15 cellular contexts compared by ENCODE assay signal in the genomic region with DNA sequence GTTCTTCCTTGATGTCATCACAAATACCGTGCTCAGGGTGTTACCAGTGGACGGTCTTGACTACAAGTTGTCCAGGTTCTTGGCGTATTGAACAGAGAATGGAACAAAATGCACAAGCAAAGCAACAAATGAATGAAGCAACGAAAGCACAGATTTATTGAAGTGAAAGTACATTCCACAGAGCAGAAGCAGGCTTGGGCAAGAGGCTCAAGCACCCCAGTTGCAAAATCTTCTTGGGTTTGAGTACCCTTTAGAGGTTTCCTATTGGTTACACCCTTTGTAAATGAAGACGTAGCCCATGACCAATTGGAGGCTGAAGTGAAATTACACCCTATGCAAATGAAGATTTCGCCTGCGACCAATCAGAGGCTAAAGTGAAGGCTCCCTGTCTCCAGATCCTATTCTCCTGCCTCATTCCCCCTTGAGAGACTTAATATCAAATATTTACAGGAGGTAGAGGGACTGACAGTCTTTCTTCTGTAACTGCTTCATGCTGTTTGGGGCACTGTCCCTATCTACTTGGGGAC. TPM values are rescaled to one million over a fixed set of nuclear protein-coding genes. Genes with fewer than 3 reads are reported as not detected.
DNase-seq lines count a peak whose midpoint lies in the region; ATAC-seq and TF ChIP-seq lines count a peak whose summit lies in the region.
"Had no signal": no experiment of that assay in that cellular context is flagged by ENCODE, and none has a peak within 500 bp of the region (broad histone marks: within the 10 kb centered on the region; RNA-seq: fewer than 3 reads in every experiment).

No MANE protein-coding gene starts in this region.

- H3K18ac ChIP-seq in IMR-90 (ENCODE audit: low read depth, low read length) (no peak overlapping the region), neuronal stem cell (ENCODE audit: low read length) (no peak overlapping the region)

- 0 out of 2 replicates have a peak, but pooled peaks cover 2% of the 10 kb centered on the region for H3K9me1 ChIP-seq in IMR-90 (ENCODE audit: insufficient read depth, low read length)

- TF ChIP-seq CTCF in A673 (conservative IDR thresholded peaks at IDR 0.05; ENCODE audit: low read depth, low read length) (no peak), IMR-90 (conservative IDR thresholded peaks at IDR 0.05; ENCODE audit: low read depth, low read length) (no peak)

- no peak overlapping the region for H3K23ac ChIP-seq in IMR-90 (ENCODE audit: low read depth, low read length)
- no peak overlapping the region for H3K23ac ChIP-seq in neuronal stem cell (ENCODE audit: low read depth, low read length, poor library complexity)

- POLR2A ChIA-PET in A673 (lab: Charles Lee; ENCODE audit: low non-redundant PET) (no interaction called here), IMR-90 (lab: Charles Lee; ENCODE audit: unreplicated experiment) (no interaction called here)

- H3K27ac ChIP-seq in A673 (ENCODE audit: low read depth, low read length, poor library complexity, severe bottlenecking) (peak overlapping the region; percentile 15), IMR-90 (ENCODE audit: insufficient read depth, low read length) (no peak overlapping the region), SJCRH30 (peak overlapping the region; percentile 60), esophagus (ENCODE audit: low read depth in 2 of 2, low read length in 1 of 2) (peak overlapping the region; percentile 21 to 66), neuronal stem cell (replicated peaks; ENCODE audit: low read length) (no peak overlapping the region)
- H3K27ac ChIP-seq: brain microvascular endothelial cell had no signal

- TF ChIP-seq POLR2A in IMR-90 (IDR thresholded peaks at IDR 0.05; ENCODE audit: low read depth, low read length), result no peak

- no peak overlapping the region for H2BK5ac ChIP-seq in IMR-90 (ENCODE audit: low read depth, low read length, poor library complexity, severe bottlenecking)
- H2BK5ac ChIP-seq in neuronal stem cell (ENCODE audit: low read length), result no peak overlapping the region

- H2BK20ac ChIP-seq in IMR-90 (ENCODE audit: low read depth, low read length), result no peak overlapping the region

- CTCF ChIA-PET in A673 (lab: Charles Lee) (no interaction called here), IMR-90 (lab: Yijun Ruan, JAX) (no interaction called here)

- H2AK5ac ChIP-seq in IMR-90 (ENCODE audit: low read depth, low read length), result peak overlapping the region; percentile 31; the same call in 1 of the 2 replicates
- no peak overlapping the region for H2AK5ac ChIP-seq in neuronal stem cell (ENCODE audit: low read depth, low read length)

- H3K79me1 ChIP-seq in IMR-90 (ENCODE audit: low read depth in 1 of 2, low read length in 2 of 2) (peaks cover 0 to 13% of the 10 kb centered on the region in 2 experiments), neuronal stem cell (ENCODE audit: low read depth, low read length) (no peaks in the 10 kb centered on the region)

- H3K27me3 ChIP-seq in A673 (replicated peaks; ENCODE audit: insufficient read depth, low read depth, low read length, poor library complexity), result no peaks in the 10 kb centered on the region
- H3K27me3 ChIP-seq in IMR-90 (ENCODE audit: control insufficient read depth, insufficient read depth, low read length), result no peaks in the 10 kb centered on the region
- H3K27me3 ChIP-seq in SJCRH30, result no peaks in the 10 kb centered on the region
- no peaks in the 10 kb centered on the region for H3K27me3 ChIP-seq in esophagus (ENCODE audit: control insufficient read depth in 1 of 2, insufficient read depth in 2 of 2, low read length in 2 of 2)
- no peaks in the 10 kb centered on the region for H3K27me3 ChIP-seq in neuronal stem cell (ENCODE audit: control insufficient read depth in 3 of 3, insufficient read depth in 3 of 3, low read depth in 1 of 3, low read length in 3 of 3)
- H3K27me3 ChIP-seq: brain microvascular endothelial cell had no signal

- intact Hi-C loops in A673 (cut with micrococcal nuclease; ENCODE audit: unreplicated experiment) (no loop called here), IMR-90 (cut with micrococcal nuclease) (no loop called here)

- H3K9ac ChIP-seq in IMR-90 (ENCODE audit: low read depth, low read length) (no peak overlapping the region), neuronal stem cell (ENCODE audit: low read depth, low read length, poor library complexity) (no peak overlapping the region)

- DNase-seq in A673 (ENCODE audit: low spot score), result peak; percentile 47
- no peak for DNase-seq in IMR-90
- peak; percentile 32 to 65 for DNase-seq in SJCRH30
- DNase-seq in NCI-H524 (lab: John Stamatoyannopoulos, UW), result no peak
- DNase-seq in neuronal stem cell (ENCODE audit: low spot score), result no peak
- DNase-seq: activated CD4-positive, alpha-beta memory T cell treated with anti-CD3 and anti-CD28 coated beads, Interleukin-2, amount 10 ng/mL, durations not matched to agents 7 days and 5 days; activated naive CD8-positive, alpha-beta T cell treated with anti-CD3 and anti-CD28 coated beads for 36 hours; activated T-cell treated with anti-CD3 and anti-CD28 coated beads, Interleukin-2, amount 50 U/mL, for 48 hours; brain microvascular endothelial cell; Caco-2; stimulated activated CD4-positive, alpha-beta T cell treated with anti-CD3 and anti-CD28 coated beads, Interleukin-4, amount 100 ng/mL, for 24 hours had no signal

- in situ Hi-C loops in IMR-90 (cut with MboI; ENCODE audit: low sequenced_read_pairs), result no loop called here

- H3K4me1 ChIP-seq in A673 (ENCODE audit: insufficient read depth, low read length, poor library complexity, severe bottlenecking) (peaks cover 28% of the 10 kb centered on the region), IMR-90 (ENCODE audit: control insufficient read depth, insufficient read depth, low read length) (peaks cover 8% of the 10 kb centered on the region), SJCRH30 (peaks cover 20% of the 10 kb centered on the region), esophagus (ENCODE audit: control insufficient read depth in 2 of 2, insufficient read depth in 2 of 2, low read length in 1 of 2) (peaks cover 0 to 2% of the 10 kb centered on the region in 2 donors), neuronal stem cell (ENCODE audit: control insufficient read depth in 2 of 2, insufficient read depth in 1 of 2, low read depth in 1 of 2, low read length in 2 of 2) (peaks cover 0 to 2% of the 10 kb centered on the region in 2 donors)

- H2AFZ ChIP-seq in IMR-90 (replicated peaks; ENCODE audit: low read length, poor library complexity) (no peak overlapping the region), neuronal stem cell (ENCODE audit: low read length) (no peak overlapping the region)

- WGBS in IMR-90 (ENCODE audit: extremely low coverage in 2 of 2, insufficient read length in 1 of 2), 2 experiments, result 85% methylated on average over 4 of the region's 7 CpGs; no CpG with 5 or more reads in 1 of the 2 experiments
- 83 to 84% methylated on average over 7 of the region's 7 CpGs for WGBS in esophagus, 2 donors
- no CpG with 5 or more reads among the region's 7 CpGs for WGBS in neuronal stem cell (ENCODE audit: extremely low coverage in 2 of 2, insufficient read length in 2 of 2, insufficient replicate concordance in 1 of 2), 2 donors

- H3K4me2 ChIP-seq in IMR-90 (ENCODE audit: low read depth, low read length) (no peak overlapping the region), neuronal stem cell (ENCODE audit: insufficient read depth, low read length, poor library complexity, severe bottlenecking) (no peak overlapping the region)

- no peak overlapping the region for H3K56ac ChIP-seq in IMR-90 (ENCODE audit: extremely low read depth, insufficient read depth, low read length)

- H2BK120ac ChIP-seq in IMR-90 (ENCODE audit: low read depth, low read length) (no peak overlapping the region), neuronal stem cell (ENCODE audit: low read depth, low read length) (no peak overlapping the region)

- H3K14ac ChIP-seq in IMR-90 (replicated peaks; ENCODE audit: low read depth, low read length) (no peak overlapping the region), neuronal stem cell (ENCODE audit: low read length) (no peak overlapping the region)

- H4K5ac ChIP-seq in IMR-90 (ENCODE audit: low read depth, low read length), result no peak overlapping the region

- H4K8ac ChIP-seq in IMR-90 (ENCODE audit: low read depth in 2 of 2, low read length in 2 of 2), result no peak overlapping the region
- no peak overlapping the region for H4K8ac ChIP-seq in neuronal stem cell (ENCODE audit: low read depth, low read length)

- H4K91ac ChIP-seq in IMR-90 (ENCODE audit: insufficient read depth, low read depth, low read length) (no peak overlapping the region), neuronal stem cell (ENCODE audit: low read depth, low read length, poor library complexity) (no peak overlapping the region)

- no peak overlapping the region for H3K4ac ChIP-seq in IMR-90 (ENCODE audit: low read depth, low read length)
- H3K4ac ChIP-seq in neuronal stem cell (ENCODE audit: low read length), result no peak overlapping the region

- H2BK15ac ChIP-seq in IMR-90 (ENCODE audit: low read depth, low read length) (no peak overlapping the region), neuronal stem cell (ENCODE audit: low read length) (no peak overlapping the region)

- ATAC-seq in IMR-90 (ENCODE audit: low read depth) (no peak), GM18909 (IDR thresholded peaks at IDR 0.05; ENCODE audit: poor library complexity, unreplicated experiment) (no peak), GM21367 (IDR thresholded peaks at IDR 0.05; ENCODE audit: unreplicated experiment) (no peak)

- H3K4me3 ChIP-seq in A673 (ENCODE audit: low read depth, low read length, poor library complexity, severe bottlenecking) (no peak overlapping the region), IMR-90 (ENCODE audit: insufficient read depth, low read depth, low read length) (no peak overlapping the region), SJCRH30 (no peak overlapping the region), esophagus (ENCODE audit: low read depth in 1 of 2, low read length in 2 of 2) (no peak overlapping the region), neuronal stem cell (ENCODE audit: low read length in 2 of 2) (no peak overlapping the region)
- H3K4me3 ChIP-seq: skin epidermis had no signal

- TF ChIP-seq RAD21 in IMR-90 (IDR thresholded peaks at IDR 0.05; ENCODE audit: low read length), result no peak

- no peak overlapping the region for H2AK9ac ChIP-seq in IMR-90 (replicated peaks; ENCODE audit: low read depth, low read length, poor library complexity)

- no peaks in the 10 kb centered on the region for H4K20me1 ChIP-seq in IMR-90 (ENCODE audit: insufficient read depth, low read length)

- H3K9me3 ChIP-seq in A673 (ENCODE audit: low read depth, low read length, poor library complexity, severe bottlenecking) (no peaks in the 10 kb centered on the region), IMR-90 (ENCODE audit: control insufficient read depth, insufficient read depth, low read length) (peaks cover 4% of the 10 kb centered on the region; the same call in 1 of the 2 replicates), SJCRH30 (replicated peaks) (0 out of 2 replicates have a peak, but pooled peaks cover 3% of the 10 kb centered on the region), esophagus (ENCODE audit: control insufficient read depth in 2 of 2, insufficient read depth in 1 of 2, low read depth in 1 of 2, low read length in 1 of 2) (no peaks in the 10 kb centered on the region), neuronal stem cell (replicated peaks in 1 of 2; ENCODE audit: control insufficient read depth in 2 of 2, insufficient read depth in 1 of 2, low read depth in 1 of 2, low read length in 2 of 2) (peaks cover 4 to 9% of the 10 kb centered on the region in 2 donors)

- H3K36me3 ChIP-seq in A673 (ENCODE audit: insufficient read depth, low read length, poor library complexity, severe bottlenecking) (no peaks in the 10 kb centered on the region), IMR-90 (ENCODE audit: control insufficient read depth, insufficient read depth, low read length) (no peaks in the 10 kb centered on the region), SJCRH30 (no peaks in the 10 kb centered on the region), esophagus (ENCODE audit: control insufficient read depth in 2 of 2, insufficient read depth in 2 of 2, low read length in 1 of 2) (no peaks in the 10 kb centered on the region), neuronal stem cell (replicated peaks in 1 of 2; ENCODE audit: control insufficient read depth in 2 of 2, insufficient read depth in 2 of 2, low read length in 2 of 2) (no peaks in the 10 kb centered on the region)
- H3K36me3 ChIP-seq: brain microvascular endothelial cell had no signal

- dilution Hi-C loops in IMR-90 (cut with HindIII; ENCODE audit: low sequenced_read_pairs, unreplicated experiment), result no loop called here

- BruUV-seq in A673 (replicated peaks; lab: Mats Ljungman, UMichigan), result no TSS peak
- no TSS peak for BruUV-seq in IMR-90 (replicated peaks; lab: Mats Ljungman, UMichigan)

- H2BK12ac ChIP-seq in neuronal stem cell (ENCODE audit: low read length), result no peak overlapping the region

RNA-seq across cellular contexts. Expression of gene YY1AP1, which starts 38.3 kb away (rescaled TPM):
- total RNA-seq in A673 (2021) (58.6 and 59.3 TPM in 2 replicates), IMR-90 (2012; rRNA removed) (26.4 and 31.5 TPM in 2 replicates)
- polyA plus RNA-seq in IMR-90 (2012; rRNA removed) (52.6 and 54.9 TPM in 2 replicates), esophagus (10 to 100 TPM; 31.8 to 37.4 TPM)
- 21.7 and 26.2 TPM in 2 replicates for polyA plus RNA-seq in IMR-90 (2012; cell fraction: cytosol; rRNA removed)
- 40.9 and 85.0 TPM in 2 replicates for polyA plus RNA-seq in IMR-90 (2012; cell fraction: nucleus; rRNA removed; ENCODE audit: low replicate concordance)
- total RNA-seq in SJCRH30 (2014; rRNA removed; shearing (Covaris generic)), result 38.9 TPM in 2 replicates
- 40.9 TPM for polyA plus RNA-seq in neuronal stem cell (2013, experiment 1 of 2)
- 39.9 TPM for polyA plus RNA-seq in neuronal stem cell (2013, experiment 2 of 2)

RNA-seq across cellular contexts. Expression of gene DAP3, which starts 38.6 kb away (rescaled TPM):
- total RNA-seq in A673 (2021), result 183 and 205 TPM in 2 replicates
- total RNA-seq in IMR-90 (2012; rRNA removed), result 37.2 and 48.6 TPM in 2 replicates
- 126 TPM in 2 replicates for polyA plus RNA-seq in IMR-90 (2012; rRNA removed)
- 44.3 and 46.8 TPM in 2 replicates for polyA plus RNA-seq in IMR-90 (2012; cell fraction: cytosol; rRNA removed)
- 61.3 and 152 TPM in 2 replicates for polyA plus RNA-seq in IMR-90 (2012; cell fraction: nucleus; rRNA removed; ENCODE audit: low replicate concordance)
- 75.4 and 89.3 TPM in 2 replicates for total RNA-seq in SJCRH30 (2014; rRNA removed; shearing (Covaris generic))
- polyA plus RNA-seq in esophagus, result 10 to 100 TPM; 57.6 to 65.8 TPM
- 119 TPM for polyA plus RNA-seq in neuronal stem cell (2013, experiment 1 of 2)
- 120 TPM for polyA plus RNA-seq in neuronal stem cell (2013, experiment 2 of 2)

RNA-seq across cellular contexts. Expression of gene MSTO1, which starts 40.3 kb away (rescaled TPM):
- 80.5 and 83.3 TPM in 2 replicates for total RNA-seq in A673 (2021)
- 19.2 and 21.7 TPM in 2 replicates for total RNA-seq in IMR-90 (2012; rRNA removed)
- polyA plus RNA-seq in IMR-90 (2012; rRNA removed), result 34.1 and 38.3 TPM in 2 replicates
- 9.4 and 17.6 TPM in 2 replicates for polyA plus RNA-seq in IMR-90 (2012; cell fraction: cytosol; rRNA removed)
- polyA plus RNA-seq in IMR-90 (2012; cell fraction: nucleus; rRNA removed; ENCODE audit: low replicate concordance), result 94.9 and 166 TPM in 2 replicates
- total RNA-seq in SJCRH30 (2014; rRNA removed; shearing (Covaris generic)), result 21.2 and 23.1 TPM in 2 replicates
- 10 to 100 TPM; 18.5 to 27.6 TPM for polyA plus RNA-seq in esophagus
- polyA plus RNA-seq in neuronal stem cell (2013, experiment 1 of 2), result 25.1 TPM
- polyA plus RNA-seq in neuronal stem cell (2013, experiment 2 of 2), result 24.8 TPM

Comparison
In these comparisons a context has a peak if more than half of its experiments do, and no peak if none do; other contexts are left out.
1. DNase-seq: peak in A673 (single experiment) and SJCRH30 (2 of 2); none in IMR-90 (single experiment), NCI-H524 (0 of 2) and neuronal stem cell (single experiment).
2. H3K27ac ChIP-seq: peak in A673 (single experiment), SJCRH30 (single experiment) and esophagus (2 of 2); none in IMR-90 (single experiment) and neuronal stem cell (single experiment).